Comparison of ENCODE assay signal across 8 cellular contexts in genomic region chr3:123979525-123980481, GRCh38. TPM values are rescaled to one million over a fixed set of nuclear protein-coding genes. Genes with fewer than 3 reads are reported as not detected.
A peak's percentile ranks its signal among the peaks of the same experiment; 100 is the strongest.
DNase-seq lines count a peak whose midpoint lies in the region; ATAC-seq, FAIRE-seq and TF ChIP-seq lines count a peak whose summit lies in the region.
"Not testable (repeated sequence)": the region's sequence is repeated elsewhere in the genome, so short reads cannot be mapped to it uniquely, and the experiment has no call there.

No MANE protein-coding gene starts in this region.

- H3K27me3 ChIP-seq in CD4-positive, CD25-positive, alpha-beta regulatory T cell (ENCODE audit: control insufficient read depth, insufficient read depth, low read length): peaks cover 10% of the 10 kb centered on the region
- H3K27me3 ChIP-seq in K562 (ENCODE audit: control insufficient read depth in 2 of 2, insufficient read depth in 2 of 2, low read length in 2 of 2); muscle layer of duodenum (ENCODE audit: low read depth, low read length): not testable (repeated sequence)

- H3K36me3 ChIP-seq in CD4-positive, CD25-positive, alpha-beta regulatory T cell (ENCODE audit: control insufficient read depth, insufficient read depth, low read length); K562 (ENCODE audit: control insufficient read depth, insufficient read depth, low read length); muscle layer of duodenum (ENCODE audit: control insufficient read depth in 1 of 2, insufficient read depth in 2 of 2, low read length in 2 of 2): not testable (repeated sequence)

- not testable (repeated sequence) for H3K79me2 ChIP-seq in K562 (ENCODE audit: control insufficient read depth, insufficient read depth, low read length)

- not testable (repeated sequence) for H3K9me1 ChIP-seq in K562 (ENCODE audit: control insufficient read depth, insufficient read depth, low read length)

- not testable (repeated sequence) for H3K27ac Mint-ChIP-seq in CD4-positive, CD25-positive, alpha-beta regulatory T cell; T-helper 17 cell; stimulated activated effector memory CD8-positive, alpha-beta T cell treated with anti-CD3 and anti-CD28 coated beads, Interleukin-12 subunit alpha, Interleukin-12 subunit beta, amount 100 ng/mL, for 72 hours

- H3K27me3 Mint-ChIP-seq in CD4-positive, CD25-positive, alpha-beta regulatory T cell: peaks cover 33% of the 10 kb centered on the region
- H3K27me3 Mint-ChIP-seq in T-helper 17 cell: peaks cover 54% of the 10 kb centered on the region

- FAIRE-seq in K562 (lab: Jason Lieb, UNC): peak; percentile 91

- H4K20me1 ChIP-seq in K562 (replicated peaks; ENCODE audit: control insufficient read depth, insufficient read depth, low read length): not testable (repeated sequence)

- H3K4me3 ChIP-seq in CD4-positive, CD25-positive, alpha-beta regulatory T cell (ENCODE audit: low read depth, low read length); K562: not testable (repeated sequence)
- H3K4me3 ChIP-seq in muscle layer of duodenum (ENCODE audit: low read depth in 1 of 2, low read length in 2 of 2): peak overlapping the region; percentile 47 to 61

- H3K4me1 ChIP-seq in CD4-positive, CD25-positive, alpha-beta regulatory T cell (ENCODE audit: control insufficient read depth, insufficient read depth, low read length, poor library complexity, severe bottlenecking); K562 (replicated peaks in 1 of 2; ENCODE audit: control insufficient read depth in 2 of 2, insufficient read depth in 2 of 2, low read length in 2 of 2); muscle layer of duodenum (ENCODE audit: control insufficient read depth in 1 of 2, insufficient read depth in 2 of 2, low read length in 2 of 2): not testable (repeated sequence)

- ATAC-seq in CD4-positive, CD25-positive, alpha-beta regulatory T cell (ENCODE audit: low read depth in 2 of 2): peak; percentile 71 to 79
- ATAC-seq in T-helper 17 cell (peak; percentile 90), K562 (peak; percentile 93), Right ventricle myocardium inferior (peak; percentile 84)
- ATAC-seq in stimulated activated effector memory CD8-positive, alpha-beta T cell treated with anti-CD3 and anti-CD28 coated beads, Interleukin-12 subunit alpha, Interleukin-12 subunit beta, amount 100 ng/mL, for 72 hours: peak; percentile 73

- not testable (repeated sequence) for H3K36me3 Mint-ChIP-seq in CD4-positive, CD25-positive, alpha-beta regulatory T cell; T-helper 17 cell (ENCODE audit: low read depth); stimulated activated effector memory CD8-positive, alpha-beta T cell treated with anti-CD3 and anti-CD28 coated beads, Interleukin-12 subunit alpha, Interleukin-12 subunit beta, amount 100 ng/mL, for 72 hours

- POLR2A ChIA-PET in K562 (lab: Yijun Ruan, JAX): not testable (repeated sequence)

- BruUV-seq in K562 (replicated peaks; lab: Mats Ljungman, UMichigan): not testable (repeated sequence)

- TF ChIP-seq POLR2A in K562 (conservative IDR thresholded peaks at IDR 0.05): not testable (repeated sequence)

- H3K4me3 Mint-ChIP-seq in CD4-positive, CD25-positive, alpha-beta regulatory T cell; stimulated activated effector memory CD8-positive, alpha-beta T cell treated with anti-CD3 and anti-CD28 coated beads, Interleukin-12 subunit alpha, Interleukin-12 subunit beta, amount 100 ng/mL, for 72 hours: not testable (repeated sequence)
- peak overlapping the region; percentile 41 for H3K4me3 Mint-ChIP-seq in T-helper 17 cell

- intact Hi-C loops in K562 (cut with micrococcal nuclease); Right ventricle myocardium inferior (cut with DNase I): not testable (repeated sequence)

- TF ChIP-seq CTCF in K562 (IDR thresholded peaks at IDR 0.05 in 2 of 3, conservative IDR thresholded peaks at IDR 0.05 in 1 of 3; ENCODE audit: insufficient read depth in 2 of 3, low read depth in 1 of 3, low read length in 3 of 3): peak; percentile 31 to 59 (median 43); a peak in 5 of 6 replicates

- not testable (repeated sequence) for H3K4me1 Mint-ChIP-seq in CD4-positive, CD25-positive, alpha-beta regulatory T cell; T-helper 17 cell; stimulated activated effector memory CD8-positive, alpha-beta T cell treated with anti-CD3 and anti-CD28 coated beads, Interleukin-12 subunit alpha, Interleukin-12 subunit beta, amount 100 ng/mL, for 72 hours

- DNase-seq in CD4-positive, CD25-positive, alpha-beta regulatory T cell: peak in 2 of 3 donors; percentile 4 to 33
- DNase-seq in HCEC 1CT (peak; percentile 17), NCI-H2107 treated with DMSO at 0.1 percent for 48 hours (lab: John Stamatoyannopoulos, UW; ENCODE audit: unreplicated experiment) (peak; percentile 46), K562 (ENCODE audit: extremely low read depth in 1 of 4, low spot score in 3 of 4) (peak in 1 of 4 experiments; percentile 7)
- not testable (repeated sequence) for DNase-seq in T-helper 17 cell; Right ventricle myocardium inferior (ENCODE audit: missing footprints)
- DNase-seq in stimulated activated effector memory CD8-positive, alpha-beta T cell treated with anti-CD3 and anti-CD28 coated beads, Interleukin-12 subunit alpha, Interleukin-12 subunit beta, amount 100 ng/mL, for 72 hours (ENCODE audit: low spot score in 2 of 2): peak; percentile 8 to 51

- not testable (repeated sequence) for H2AFZ ChIP-seq in K562 (ENCODE audit: low read depth, low read length)

- not testable (repeated sequence) for H3K9ac ChIP-seq in K562 (ENCODE audit: insufficient read depth in 1 of 2, low read depth in 2 of 2, low read length in 2 of 2)

- H3K27ac ChIP-seq in CD4-positive, CD25-positive, alpha-beta regulatory T cell (ENCODE audit: insufficient read depth, low read length, poor library complexity, severe bottlenecking); K562 (ENCODE audit: extremely low read depth, low read depth, low read length); muscle layer of duodenum (ENCODE audit: low read length): not testable (repeated sequence)

- not testable (repeated sequence) for TF ChIP-seq EP300 in K562 (IDR thresholded peaks at IDR 0.05; ENCODE audit: low read length)

- not testable (repeated sequence) for H3K9me3 ChIP-seq in CD4-positive, CD25-positive, alpha-beta regulatory T cell (ENCODE audit: control insufficient read depth in 2 of 2, low read length in 2 of 2); T-helper 17 cell (ENCODE audit: control insufficient read depth, low read length, poor library complexity, severe bottlenecking); K562 (replicated peaks; ENCODE audit: control insufficient read depth, insufficient read depth, low read depth, low read length); muscle layer of duodenum (ENCODE audit: control insufficient read depth in 1 of 2, low read length in 2 of 2)

- in situ Hi-C loops in K562 (cut with MboI): not testable (repeated sequence)

- 19% methylated on average over 13 of the region's 29 CpGs for WGBS in K562 (ENCODE audit: insufficient coverage, low coverage, missing lambda C conversion rate)

- not testable (repeated sequence) for H3K9me3 Mint-ChIP-seq in CD4-positive, CD25-positive, alpha-beta regulatory T cell; stimulated activated effector memory CD8-positive, alpha-beta T cell treated with anti-CD3 and anti-CD28 coated beads, Interleukin-12 subunit alpha, Interleukin-12 subunit beta, amount 100 ng/mL, for 72 hours

- peak in 1 of 2 experiments; percentile 50; a peak in 2 of 4 replicates for TF ChIP-seq RAD21 in K562 (CRISPR knock-in tag; conservative IDR thresholded peaks at IDR 0.05 in 1 of 2, IDR thresholded peaks at IDR 0.05 in 1 of 2)

- CTCF ChIA-PET in K562 (lab: Yijun Ruan, JAX; ENCODE audit: low intra/inter-chr PET ratio): not testable (repeated sequence)

- H3K4me2 ChIP-seq in K562 (ENCODE audit: insufficient read depth, low read length): not testable (repeated sequence)

RNA-seq across cellular contexts. Expression of gene ROPN1, which starts 12.1 kb away (rescaled TPM):
- not detected for total RNA-seq in CD4-positive, CD25-positive, alpha-beta regulatory T cell
- not detected for polyA plus RNA-seq in CD4-positive, CD25-positive, alpha-beta regulatory T cell
- total RNA-seq in T-helper 17 cell: not detected
- not detected in 2 replicates for total RNA-seq in K562 (2011; cell fraction: chromatin; rRNA removed; ENCODE audit: low replicate concordance)
- total RNA-seq in K562 (2011; cell fraction: nucleolus; rRNA removed): not detected in 2 replicates
- not detected in 2 replicates for total RNA-seq in K562 (2011; cell fraction: nucleoplasm; rRNA removed)
- not detected in 2 replicates for total RNA-seq in K562 (2014; rRNA removed)
- not detected in 2 replicates for total RNA-seq in K562 (2014; rRNA removed; fragmentation: Illumina TruSeq; extraction: Trizol)
- total RNA-seq in K562 (2015; rRNA removed; fragmentation: Illumina TruSeq; extraction: Trizol): not detected in 2 replicates
- not detected in 2 replicates for total RNA-seq in K562 (2021)
- polyA plus RNA-seq in K562 (2011; rRNA removed): not detected in 2 replicates
- polyA plus RNA-seq in K562 (2011; cell fraction: cytosol; rRNA removed): not detected in 2 replicates
- not detected in 2 replicates for polyA plus RNA-seq in K562 (2011; cell fraction: nucleus; rRNA removed)
- not detected in 2 replicates for polyA plus RNA-seq in K562 (2012)
- not detected in 2 replicates for polyA plus RNA-seq in K562 (2014; fragmentation: Illumina TruSeq; extraction: Trizol)
- polyA plus RNA-seq in K562 (2014; fragmentation: Nextera tagmentation; extraction: Ambion mirVana): not detected
- polyA plus RNA-seq in K562 (2014; rRNA removed): not detected in 2 replicates
- not detected in 2 replicates for polyA minus RNA-seq in K562 (2011; rRNA and poly(A)+ RNA removed)
- not detected in 2 replicates for polyA minus RNA-seq in K562 (2011; cell fraction: cytosol; rRNA and poly(A)+ RNA removed)
- polyA minus RNA-seq in K562 (2011; cell fraction: nucleus; rRNA and poly(A)+ RNA removed): not detected in 2 replicates
- total RNA-seq in Right ventricle myocardium inferior: not detected

RNA-seq across cellular contexts. Expression of gene CCDC14, which starts 18.8 kb away (rescaled TPM):
- 50.5 TPM for total RNA-seq in CD4-positive, CD25-positive, alpha-beta regulatory T cell
- polyA plus RNA-seq in CD4-positive, CD25-positive, alpha-beta regulatory T cell: 1 to 10 TPM; 4.1 to 9.4 (median 7.5) TPM
- total RNA-seq in T-helper 17 cell (10 to 100 TPM; 22.9 to 26.5 TPM), K562 (2014; rRNA removed) (38.7 and 39.0 TPM in 2 replicates), K562 (2014; rRNA removed; fragmentation: Illumina TruSeq; extraction: Trizol) (56.2 and 57.3 TPM in 2 replicates), K562 (2015; rRNA removed; fragmentation: Illumina TruSeq; extraction: Trizol) (53.2 and 64.7 TPM in 2 replicates), K562 (2021) (39.2 and 42.2 TPM in 2 replicates), Right ventricle myocardium inferior (6.4 TPM)
- 91.7 and 270 TPM in 2 replicates for total RNA-seq in K562 (2011; cell fraction: chromatin; rRNA removed; ENCODE audit: low replicate concordance)
- 29.0 and 51.5 TPM in 2 replicates for total RNA-seq in K562 (2011; cell fraction: nucleolus; rRNA removed)
- 71.3 and 75.3 TPM in 2 replicates for total RNA-seq in K562 (2011; cell fraction: nucleoplasm; rRNA removed)
- polyA plus RNA-seq in K562 (2011; rRNA removed) (107 and 175 TPM in 2 replicates), K562 (2014; fragmentation: Illumina TruSeq; extraction: Trizol) (57.4 and 77.6 TPM in 2 replicates), K562 (2014; fragmentation: Nextera tagmentation; extraction: Ambion mirVana) (10 to 100 TPM; 18.6 to 30.9 TPM), K562 (2014; rRNA removed) (56.9 and 73.6 TPM in 2 replicates)
- 41.1 and 65.8 TPM in 2 replicates for polyA plus RNA-seq in K562 (2011; cell fraction: cytosol; rRNA removed)
- polyA plus RNA-seq in K562 (2011; cell fraction: nucleus; rRNA removed): 958 and 1,404 TPM in 2 replicates
- 45.0 and 57.9 TPM in 2 replicates for polyA plus RNA-seq in K562 (2012)
- polyA minus RNA-seq in K562 (2011; rRNA and poly(A)+ RNA removed): 66.4 and 107 TPM in 2 replicates
- polyA minus RNA-seq in K562 (2011; cell fraction: cytosol; rRNA and poly(A)+ RNA removed): 11.8 and 20.9 TPM in 2 replicates
- polyA minus RNA-seq in K562 (2011; cell fraction: nucleus; rRNA and poly(A)+ RNA removed): 123 and 252 TPM in 2 replicates

RNA-seq across cellular contexts. Expression of gene KALRN, which starts 53.4 kb away (rescaled TPM):
- 12.3 TPM for total RNA-seq in CD4-positive, CD25-positive, alpha-beta regulatory T cell
- polyA plus RNA-seq in CD4-positive, CD25-positive, alpha-beta regulatory T cell: 10 to 100 TPM in 3 of 4 donors, 1 to 10 TPM in 1; 5.2 to 15.5 (median 11.3) TPM
- total RNA-seq in T-helper 17 cell (1 to 10 TPM; 4.9 to 5.9 TPM), K562 (2014; rRNA removed) (3.3 and 8.2 TPM in 2 replicates), K562 (2014; rRNA removed; fragmentation: Illumina TruSeq; extraction: Trizol) (2.7 and 3.5 TPM in 2 replicates), K562 (2015; rRNA removed; fragmentation: Illumina TruSeq; extraction: Trizol) (1.6 and 2.0 TPM in 2 replicates), K562 (2021) (3.9 and 5.2 TPM in 2 replicates), Right ventricle myocardium inferior (66.0 TPM)
- total RNA-seq in K562 (2011; cell fraction: chromatin; rRNA removed; ENCODE audit: low replicate concordance): 20.2 and 28.2 TPM in 2 replicates
- 9.5 and 12.8 TPM in 2 replicates for total RNA-seq in K562 (2011; cell fraction: nucleolus; rRNA removed)
- 16.4 and 16.8 TPM in 2 replicates for total RNA-seq in K562 (2011; cell fraction: nucleoplasm; rRNA removed)
- polyA plus RNA-seq in K562 (2011; rRNA removed) (3.2 and 5.6 TPM in 2 replicates), K562 (2014; fragmentation: Illumina TruSeq; extraction: Trizol) (3.4 and 4.0 TPM in 2 replicates), K562 (2014; fragmentation: Nextera tagmentation; extraction: Ambion mirVana) (under 1 TPM; 0.42 to 0.45 TPM), K562 (2014; rRNA removed) (3.4 and 4.6 TPM in 2 replicates)
- polyA plus RNA-seq in K562 (2011; cell fraction: cytosol; rRNA removed): 2.2 and 5.1 TPM in 2 replicates
- polyA plus RNA-seq in K562 (2011; cell fraction: nucleus; rRNA removed): 5.3 and 10.1 TPM in 2 replicates
- 4.1 and 5.1 TPM in 2 replicates for polyA plus RNA-seq in K562 (2012)
- 4.0 and 8.8 TPM in 2 replicates for polyA minus RNA-seq in K562 (2011; rRNA and poly(A)+ RNA removed)
- 1.5 and 4.6 TPM in 2 replicates for polyA minus RNA-seq in K562 (2011; cell fraction: cytosol; rRNA and poly(A)+ RNA removed)
- polyA minus RNA-seq in K562 (2011; cell fraction: nucleus; rRNA and poly(A)+ RNA removed): 5.9 and 8.3 TPM in 2 replicates
